In genomic region chr1:100411019-100411418, GRCh38 we compare ENCODE assay signal across 26 cellular contexts. TPM values are rescaled to one million over a fixed set of nuclear protein-coding genes. Genes with fewer than 3 reads are reported as not detected.
DNase-seq lines count a peak whose midpoint lies in the region; ATAC-seq and TF ChIP-seq lines count a peak whose summit lies in the region.
"Had no signal": no experiment of that assay in that cellular context is flagged by ENCODE, and none has a peak within 500 bp of the region (broad histone marks: within the 10 kb centered on the region; RNA-seq: fewer than 3 reads in every experiment).

No MANE protein-coding gene starts in this region.

- H3K27me3 Mint-ChIP-seq in activated naive CD4-positive, alpha-beta T cell treated with anti-CD3 and anti-CD28 coated beads, Interleukin-2, amount 50 U/mL, for 24 hours = no peaks in the 10 kb centered on the region
- H3K27me3 Mint-ChIP-seq in T-cell (no peaks in the 10 kb centered on the region), endothelial cell (ENCODE audit: unreplicated experiment) (no peaks in the 10 kb centered on the region)
- no peaks in the 10 kb centered on the region for H3K27me3 Mint-ChIP-seq in stimulated activated naive B cell treated with anti-CD40 and anti-IgM and Interleukin-4, amounts not matched to agents 10 μg/mL and 1 μg/mL and 100 μg/mL, for 72 hours

- peak overlapping the region; percentile 31 for H3K4me3 Mint-ChIP-seq in activated naive CD4-positive, alpha-beta T cell treated with anti-CD3 and anti-CD28 coated beads, Interleukin-2, amount 50 U/mL, for 24 hours
- H3K4me3 Mint-ChIP-seq in T-cell = peak overlapping the region in 1 of 3 donors; percentile 50
- H3K4me3 Mint-ChIP-seq in endothelial cell (ENCODE audit: unreplicated experiment) = no peak overlapping the region
- no peak overlapping the region for H3K4me3 Mint-ChIP-seq in stimulated activated naive B cell treated with anti-CD40 and anti-IgM and Interleukin-4, amounts not matched to agents 10 μg/mL and 1 μg/mL and 100 μg/mL, for 72 hours

- peaks cover 7% of the 10 kb centered on the region for H3K9me3 Mint-ChIP-seq in activated naive CD4-positive, alpha-beta T cell treated with anti-CD3 and anti-CD28 coated beads, Interleukin-2, amount 50 U/mL, for 24 hours
- H3K9me3 Mint-ChIP-seq in T-cell (peaks cover 0 to 14% (median 12%) of the 10 kb centered on the region in 3 donors), endothelial cell (ENCODE audit: unreplicated experiment) (no peaks in the 10 kb centered on the region)
- H3K9me3 Mint-ChIP-seq in stimulated activated naive B cell treated with anti-CD40 and anti-IgM and Interleukin-4, amounts not matched to agents 10 μg/mL and 1 μg/mL and 100 μg/mL, for 72 hours = peaks cover 0 to 3% of the 10 kb centered on the region in 2 donors

- peaks cover 0 to 20% of the 10 kb centered on the region in 2 donors for H3K4me1 ChIP-seq in gastrocnemius medialis
- H3K4me1 ChIP-seq: SJSA1 had no signal

- H3K4me3 ChIP-seq in gastrocnemius medialis = no peak overlapping the region
- H3K4me3 ChIP-seq: left ventricle myocardium inferior, ovary, SJSA1, transverse colon had no signal

- H3K27me3 ChIP-seq in gastrocnemius medialis = no peaks in the 10 kb centered on the region
- H3K27me3 ChIP-seq: BE2C, ovary, SJSA1, transverse colon had no signal

- H3K36me3 ChIP-seq in gastrocnemius medialis = no peaks in the 10 kb centered on the region
- H3K36me3 ChIP-seq: BE2C, left ventricle myocardium inferior, ovary, SJSA1, transverse colon had no signal

- no peak for TF ChIP-seq CTCF in endothelial cell (IDR thresholded peaks at IDR 0.05; ENCODE audit: unreplicated experiment)
- TF ChIP-seq CTCF in gastrocnemius medialis (IDR thresholded peaks at IDR 0.05 in 4 of 5, conservative IDR thresholded peaks at IDR 0.05 in 1 of 5) = no peak

- CTCF ChIA-PET in T-cell (lab: Charles Lee) = interaction anchor here in 1 of 2 donors (0.7 to 1.2 kb wide), 2 partner anchors 9 to 44 kb away, joined by 3 to 6 read pairs; no protein-coding TSS in a partner anchor

- in situ Hi-C loops in gastrocnemius medialis (cut with MboI; ENCODE audit: low sequenced_read_pairs in 4 of 4) = no loop called here

- POLR2A ChIA-PET in T-cell (lab: Charles Lee) = interaction anchor here in 1 of 2 donors (1.1 kb wide), 1 partner anchor 12 kb away, joined by 3 read pairs; no protein-coding TSS in a partner anchor

- no peaks in the 10 kb centered on the region for H3K9me3 ChIP-seq in gastrocnemius medialis
- H3K9me3 ChIP-seq: BE2C, Caco-2, left ventricle myocardium inferior, ovary, SJSA1, transverse colon had no signal

- no peak for TF ChIP-seq POLR2A in gastrocnemius medialis (IDR thresholded peaks at IDR 0.05)

- ATAC-seq in T-cell (replicated peaks in 1 of 4) (no peak), gastrocnemius medialis (no peak), GM19324 (IDR thresholded peaks at IDR 0.05; ENCODE audit: low FRiP score, unreplicated experiment) (no peak)
- ATAC-seq in stimulated activated naive B cell treated with anti-CD40 and anti-IgM and Interleukin-4, amounts not matched to agents 10 μg/mL and 1 μg/mL and 100 μg/mL, for 72 hours (replicated peaks) = no peak

- intact Hi-C loops in gastrocnemius medialis (cut with DNase I; ENCODE audit: low total_unique reads) = no loop called here

- H3K36me3 Mint-ChIP-seq in activated naive CD4-positive, alpha-beta T cell treated with anti-CD3 and anti-CD28 coated beads, Interleukin-2, amount 50 U/mL, for 24 hours = peaks cover 18% of the 10 kb centered on the region
- H3K36me3 Mint-ChIP-seq in T-cell = peaks cover 56% of the 10 kb centered on the region
- peaks cover 6% of the 10 kb centered on the region for H3K36me3 Mint-ChIP-seq in endothelial cell (ENCODE audit: low read depth, unreplicated experiment)
- H3K36me3 Mint-ChIP-seq in stimulated activated naive B cell treated with anti-CD40 and anti-IgM and Interleukin-4, amounts not matched to agents 10 μg/mL and 1 μg/mL and 100 μg/mL, for 72 hours = peaks cover 8 to 16% of the 10 kb centered on the region in 2 donors

- H3K4me1 Mint-ChIP-seq in activated naive CD4-positive, alpha-beta T cell treated with anti-CD3 and anti-CD28 coated beads, Interleukin-2, amount 50 U/mL, for 24 hours = peaks cover 86% of the 10 kb centered on the region
- H3K4me1 Mint-ChIP-seq in T-cell (peaks cover 84 to 86% (median 86%) of the 10 kb centered on the region in 3 donors), endothelial cell (ENCODE audit: unreplicated experiment) (peaks cover 31% of the 10 kb centered on the region)
- peaks cover 8 to 21% of the 10 kb centered on the region in 2 donors for H3K4me1 Mint-ChIP-seq in stimulated activated naive B cell treated with anti-CD40 and anti-IgM and Interleukin-4, amounts not matched to agents 10 μg/mL and 1 μg/mL and 100 μg/mL, for 72 hours

- H3K27ac Mint-ChIP-seq in activated naive CD4-positive, alpha-beta T cell treated with anti-CD3 and anti-CD28 coated beads, Interleukin-2, amount 50 U/mL, for 24 hours = peak overlapping the region; percentile 88
- H3K27ac Mint-ChIP-seq in T-cell = peak overlapping the region; percentile 87 to 90
- H3K27ac Mint-ChIP-seq in endothelial cell (ENCODE audit: unreplicated experiment) = peak overlapping the region; percentile 53
- peak overlapping the region; percentile 2 for H3K27ac Mint-ChIP-seq in stimulated activated naive B cell treated with anti-CD40 and anti-IgM and Interleukin-4, amounts not matched to agents 10 μg/mL and 1 μg/mL and 100 μg/mL, for 72 hours

- no peak for DNase-seq in activated naive CD4-positive, alpha-beta T cell treated with Interleukin-2 at 50 U/mL for 16 hours
- DNase-seq in T-cell = no peak
- DNase-seq in endothelial cell (ENCODE audit: low spot score) = no peak
- DNase-seq in stimulated activated naive B cell treated with anti-CD40 and anti-IgM and Interleukin-4, amounts not matched to agents 10 μg/mL and 1 μg/mL and 100 μg/mL, for 72 hours = no peak
- DNase-seq in gastrocnemius medialis = no peak
- DNase-seq in Kasumi-1 (lab: John Stamatoyannopoulos, UW) = no peak
- DNase-seq: ACHN; activated CD4-positive, CD25-positive, alpha-beta regulatory T cell treated with anti-CD3 and anti-CD28 coated beads, Interleukin-2, amount 50 U/mL, for 72 hours; activated T-cell treated with anti-CD3 and anti-CD28 coated beads, Interleukin-2, amount 50 U/mL, for 48 hours; BE2C; Caco-2; central memory CD4-positive, alpha-beta T cell; dermis blood vessel endothelial cell; DMS79; islet precursor cell; left ventricle myocardium inferior; NCI-H1417 treated with DMSO at 0.1 percent for 48 hours; NCI-H446; NCI-H774; ovary; RPMI8226; small intestine; transverse colon had no signal

- no peak overlapping the region for H3K27ac ChIP-seq in gastrocnemius medialis
- H3K27ac ChIP-seq: left ventricle myocardium inferior, ovary, SJSA1, transverse colon had no signal

RNA-seq across cellular contexts. Expression of gene CDC14A, which starts 58.7 kb away (rescaled TPM):
- 100 to 1,000 TPM in 2 of 5 donors, 10 to 100 TPM in 3; 77.1 to 169 (median 91.6) TPM for total RNA-seq in T-cell
- total RNA-seq in endothelial cell (ENCODE audit: unreplicated experiment) = 12.9 TPM
- 10 to 100 TPM in 1 of 4 donors, 1 to 10 TPM in 3; 2.1 to 10.0 (median 6.0) TPM for total RNA-seq in gastrocnemius medialis

Comparison
In these comparisons a context has a peak if more than half of its experiments do, and no peak if none do; other contexts are left out.
1. H3K27ac Mint-ChIP-seq: peak in every context shown above with its lines; median percentile 88 in T-cell; 88 in activated naive CD4-positive, alpha-beta T cell treated with anti-CD3 and anti-CD28 coated beads, Interleukin-2, amount 50 U/mL, for 24 hours; 53 in endothelial cell; 2 in stimulated activated naive B cell treated with anti-CD40 and anti-IgM and Interleukin-4, amounts not matched to agents 10 μg/mL and 1 μg/mL and 100 μg/mL, for 72 hours.